In genomic region chr20:2585811-2586210, GRCh38 we compare ENCODE assay signal across 20 cellular contexts. TPM values are rescaled to one million over a fixed set of nuclear protein-coding genes. Genes with fewer than 3 reads are reported as not detected.
A peak's percentile ranks its signal among the peaks of the same experiment; 100 is the strongest.
DNase-seq lines count a peak whose midpoint lies in the region; ATAC-seq and TF ChIP-seq lines count a peak whose summit lies in the region.
"Had no signal": no experiment of that assay in that cellular context is flagged by ENCODE, and none has a peak within 500 bp of the region (broad histone marks: within the 10 kb centered on the region; RNA-seq: fewer than 3 reads in every experiment).

No MANE protein-coding gene starts in this region.

- DNase-seq in AG09309 (ENCODE audit: low read depth) (peak; percentile 11), LoVo (ENCODE audit: low spot score) (peak; percentile 30), mammary epithelial cell (peak; percentile 60), kidney tubule cell (ENCODE audit: low spot score) (peak; percentile 39)
- no peak for DNase-seq in stimulated activated CD4-positive, alpha-beta T cell treated with anti-CD3 and anti-CD28 coated beads, Interleukin-4, amount 100 ng/mL, for 4 hours
- DNase-seq: activated CD4-positive, alpha-beta T cell treated with anti-CD3 and anti-CD28 coated beads, Interleukin-2, amount 10 ng/mL, durations not matched to agents 7 days and 5 days; amygdala; KG1; left ventricle myocardium inferior; naive B cell; NCI-H187; NCI-H524 treated with DMSO at 0.1 percent for 48 hours; psoas muscle had no signal

- BruUV-seq in mammary epithelial cell (replicated peaks; lab: Mats Ljungman, UMichigan) = no TSS peak

- ATAC-seq in HG03520 (IDR thresholded peaks at IDR 0.05; ENCODE audit: unreplicated experiment) (no peak), GM18867 (IDR thresholded peaks at IDR 0.05; ENCODE audit: unreplicated experiment) (no peak), GM18519 (IDR thresholded peaks at IDR 0.05; ENCODE audit: low FRiP score, unreplicated experiment) (no peak)
- ATAC-seq: Panc1, psoas muscle had no signal

- H3K27ac ChIP-seq in mammary epithelial cell (ENCODE audit: insufficient read depth, low read depth, low read length) = no peak overlapping the region
- H3K27ac ChIP-seq: C4-2B, hepatocyte, left ventricle myocardium inferior, psoas muscle, tibial nerve had no signal

- dilution Hi-C loops in mammary epithelial cell (cut with HindIII; ENCODE audit: low sequenced_read_pairs) = no loop called here

- H3K4me2 ChIP-seq in mammary epithelial cell (ENCODE audit: insufficient read depth, low read depth, low read length) = no peak overlapping the region
- H3K4me2 ChIP-seq: hepatocyte had no signal

- CTCF ChIA-PET in mammary epithelial cell (lab: Charles Lee; ENCODE audit: low non-redundant PET) = no interaction called here

- intact Hi-C loops in mammary epithelial cell (cut with micrococcal nuclease) = no loop called here

- H3K4me1 ChIP-seq in mammary epithelial cell (ENCODE audit: insufficient read depth, low read length) = peaks cover 8% of the 10 kb centered on the region
- H3K4me1 ChIP-seq: left ventricle myocardium inferior, psoas muscle, tibial nerve had no signal

- H3K9me3 ChIP-seq in mammary epithelial cell (replicated peaks; ENCODE audit: insufficient read depth, low read length) = no peaks in the 10 kb centered on the region
- H3K9me3 ChIP-seq: left ventricle myocardium inferior, psoas muscle had no signal

- H4K20me1 ChIP-seq in mammary epithelial cell (ENCODE audit: insufficient read depth, low read length) = no peaks in the 10 kb centered on the region

- TF ChIP-seq CTCF in AG09309 (IDR thresholded peaks at IDR 0.05; ENCODE audit: control insufficient read depth, insufficient read depth, low read depth, low read length, missing control alignments) = no peak
- TF ChIP-seq CTCF in mammary epithelial cell (conservative IDR thresholded peaks at IDR 0.05 in 1 of 2, IDR thresholded peaks at IDR 0.05 in 1 of 2; ENCODE audit: extremely low read depth in 1 of 2, insufficient read depth in 1 of 2, low read depth in 1 of 2, low read length in 2 of 2) = no peak

- in situ Hi-C loops in mammary epithelial cell (cut with MboI; ENCODE audit: low sequenced_read_pairs in 2 of 2) = no loop called here

- no peaks in the 10 kb centered on the region for H3K79me2 ChIP-seq in mammary epithelial cell (ENCODE audit: insufficient read depth, low read length)
- H3K79me2 ChIP-seq: hepatocyte had no signal

- peak overlapping the region; percentile 35 for H2AFZ ChIP-seq in mammary epithelial cell (ENCODE audit: low read depth, low read length)
- H2AFZ ChIP-seq: hepatocyte had no signal

- H3K4me3 ChIP-seq in AG09309 (ENCODE audit: control insufficient read depth, low read depth, low read length) (no peak overlapping the region), mammary epithelial cell (replicated peaks in 1 of 3; ENCODE audit: insufficient read depth in 1 of 3, low read depth in 2 of 3, low read length in 3 of 3) (no peak overlapping the region)
- H3K4me3 ChIP-seq: hepatocyte, left ventricle myocardium inferior, psoas muscle, tibial nerve had no signal

- H3K36me3 ChIP-seq in mammary epithelial cell (ENCODE audit: insufficient read depth, low read length) = no peaks in the 10 kb centered on the region
- H3K36me3 ChIP-seq: left ventricle myocardium inferior, tibial nerve had no signal

- 30% methylated on average over 1 of the region's 1 CpG for WGBS in mammary epithelial cell (ENCODE audit: low coverage, missing lambda C conversion rate)

- H3K9ac ChIP-seq in mammary epithelial cell (ENCODE audit: insufficient read depth, low read length) = no peak overlapping the region

- H3K27me3 ChIP-seq in mammary epithelial cell (ENCODE audit: insufficient read depth, low read length) = no peaks in the 10 kb centered on the region

RNA-seq across cellular contexts. Expression of gene TMC2, which starts 49.4 kb away (rescaled TPM):
- total RNA-seq in mammary epithelial cell = not detected
- polyA plus RNA-seq in mammary epithelial cell = not detected
- polyA minus RNA-seq in mammary epithelial cell = not detected
- total RNA-seq: activated CD4-positive, alpha-beta T cell treated with anti-CD3 and anti-CD28 coated beads, Interleukin-2, amount 10 ng/mL, durations not matched to agents 7 days and 5 days; hepatocyte; left ventricle myocardium inferior had no signal
- polyA plus RNA-seq: hepatocyte had no signal

Comparison
In these comparisons a context has a peak if more than half of its experiments do, and no peak if none do; other contexts are left out.
1. DNase-seq: peak in AG09309 (single experiment), LoVo (single experiment), mammary epithelial cell (single experiment) and kidney tubule cell (single experiment); none in stimulated activated CD4-positive, alpha-beta T cell treated with anti-CD3 and anti-CD28 coated beads, Interleukin-4, amount 100 ng/mL, for 4 hours (0 of 2).